ENCODE assay signal across 14 cellular contexts in genomic region chr3:170488802-170489201, GRCh38.
DNase-seq lines count a peak whose midpoint lies in the region; ATAC-seq and TF ChIP-seq lines count a peak whose summit lies in the region.
"Had no signal": no experiment of that assay in that cellular context is flagged by ENCODE, and none has a peak within 500 bp of the region (broad histone marks: within the 10 kb centered on the region; RNA-seq: fewer than 3 reads in every experiment).

No MANE protein-coding gene starts in this region.

- DNase-seq in DMS 273 (lab: John Stamatoyannopoulos, UW; ENCODE audit: unreplicated experiment) (peak; percentile 23), DMS 273 treated with DMSO at 0.1 percent for 48 hours (lab: John Stamatoyannopoulos, UW) (no peak), RWPE1 (ENCODE audit: low spot score) (peak; percentile 70), fibroblast of gingiva (ENCODE audit: low read depth) (peak; percentile 92), sciatic nerve (ENCODE audit: low spot score) (no peak), NCI-H1930 (lab: John Stamatoyannopoulos, UW) (no peak)
- DNase-seq in stimulated activated CD4-positive, alpha-beta T cell treated with anti-CD3 and anti-CD28 coated beads, Interleukin-15, amount 100 ng/mL, for 24 hours = no peak
- DNase-seq: NCI-H1105 treated with DMSO at 0.1 percent for 48 hours, NCI-H510A treated with DMSO at 0.1 percent for 48 hours, right cardiac atrium, RPMI8226 had no signal

- H3K27ac ChIP-seq in RWPE1 = no peak overlapping the region
- H3K27ac ChIP-seq: 22Rv1 had no signal

- ATAC-seq in sciatic nerve = peak; percentile 88
- ATAC-seq in HG03159 (IDR thresholded peaks at IDR 0.05; ENCODE audit: unreplicated experiment) = no peak
- ATAC-seq: stimulated activated effector memory CD8-positive, alpha-beta T cell treated with anti-CD3 and anti-CD28 coated beads, Interleukin-12 subunit alpha, Interleukin-12 subunit beta, amount 100 ng/mL, for 72 hours had no signal

- POLR2A ChIA-PET in RWPE1 (lab: Yijun Ruan, JAX; ENCODE audit: low non-redundant PET) = no interaction called here

- TF ChIP-seq CTCF in RWPE1 (conservative IDR thresholded peaks at IDR 0.05; ENCODE audit: low read depth) = no peak

- CTCF ChIA-PET in RWPE1 (lab: Yijun Ruan, JAX) = interaction anchor here (0.7 kb wide), 1 partner anchor 24 kb away, joined by 3 read pairs; no protein-coding TSS in a partner anchor

- intact Hi-C loops in sciatic nerve (cut with DNase I) = no loop called here

Comparison
In these comparisons a context has a peak if more than half of its experiments do, and no peak if none do; other contexts are left out.
1. DNase-seq: peak in DMS 273 (single experiment), RWPE1 (single experiment) and fibroblast of gingiva (single experiment); none in DMS 273 treated with DMSO at 0.1 percent for 48 hours (single experiment), sciatic nerve (single experiment), stimulated activated CD4-positive, alpha-beta T cell treated with anti-CD3 and anti-CD28 coated beads, Interleukin-15, amount 100 ng/mL, for 24 hours (single experiment) and NCI-H1930 (0 of 2).